Comparison of ENCODE assay signal across 17 cellular contexts in the genomic region with DNA sequence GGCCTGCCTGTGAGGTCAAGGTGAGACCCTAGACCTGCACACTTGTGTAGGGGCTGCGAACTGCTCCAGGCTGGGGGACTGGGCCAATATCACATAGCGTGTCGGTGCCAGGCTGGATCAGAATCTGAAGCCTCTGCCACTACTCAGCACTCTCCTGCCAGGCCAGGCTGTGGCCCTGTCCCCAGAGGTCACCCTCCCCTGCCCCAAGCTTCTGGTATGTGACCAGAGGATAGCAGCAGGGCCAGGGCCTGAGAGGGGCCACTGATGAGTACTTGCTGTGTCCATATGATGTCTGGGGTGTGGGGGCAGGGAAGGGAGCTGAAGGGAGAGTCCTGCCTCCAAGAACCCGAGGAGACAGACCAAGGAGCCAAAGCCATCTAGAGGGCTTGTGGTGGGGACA.
"Had no signal": no experiment of that assay in that cellular context is flagged by ENCODE, and none has a peak within 500 bp of the region (broad histone marks: within the 10 kb centered on the region; RNA-seq: fewer than 3 reads in every experiment).

No MANE protein-coding gene starts in this region.

- H3K4me3 Mint-ChIP-seq: effector memory CD8-positive, alpha-beta T cell; memory B cell; naive thymus-derived CD8-positive, alpha-beta T cell had no signal

- ATAC-seq: effector memory CD8-positive, alpha-beta T cell; gastroesophageal sphincter; lower lobe of right lung; naive thymus-derived CD8-positive, alpha-beta T cell; pancreas had no signal

- H3K27ac Mint-ChIP-seq: effector memory CD8-positive, alpha-beta T cell; memory B cell had no signal

- DNase-seq: central memory CD4-positive, alpha-beta T cell; effector memory CD8-positive, alpha-beta T cell; esophagus squamous epithelium; foreskin fibroblast; glutamatergic neuron; islet precursor cell; left ventricle myocardium inferior; lower lobe of right lung; stimulated activated CD4-positive, alpha-beta T cell treated with anti-CD3 and anti-CD28 coated beads, Interleukin-2, amount 100 ng/mL, for 24 hours; stimulated activated CD4-positive, alpha-beta T cell treated with anti-CD3 and anti-CD28 coated beads, Interleukin-4, amount 100 ng/mL, for 4 hours; stimulated activated naive CD4-positive, alpha-beta T cell; stomach; transverse colon had no signal

- H3K27me3 Mint-ChIP-seq: effector memory CD8-positive, alpha-beta T cell; memory B cell; naive thymus-derived CD8-positive, alpha-beta T cell had no signal

- H3K9me3 Mint-ChIP-seq: effector memory CD8-positive, alpha-beta T cell; memory B cell; naive thymus-derived CD8-positive, alpha-beta T cell had no signal

- H3K4me1 Mint-ChIP-seq: naive thymus-derived CD8-positive, alpha-beta T cell had no signal
